ENCODE assay signal across 13 cellular contexts in genomic region chr7:47493971-47494370, GRCh38.
A peak's percentile ranks its signal among the peaks of the same experiment; 100 is the strongest.
DNase-seq lines count a peak whose midpoint lies in the region; ATAC-seq, FAIRE-seq and TF ChIP-seq lines count a peak whose summit lies in the region.
"Had no signal": no experiment of that assay in that cellular context is flagged by ENCODE, and none has a peak within 500 bp of the region (broad histone marks: within the 10 kb centered on the region; RNA-seq: fewer than 3 reads in every experiment).

No MANE protein-coding gene starts in this region.

- no peak overlapping the region for H2AFZ ChIP-seq in astrocyte (ENCODE audit: low read depth, low read length)

- in situ Hi-C loops in ACHN (cut with HindIII; ENCODE audit: low pct_ligation_motif_present, low pct_unique_long_range_greater_than_20kb, low sequenced_read_pairs): no loop called here

- H3K36me3 Mint-ChIP-seq in astrocyte (ENCODE audit: low read depth, unreplicated experiment): peaks cover 26% of the 10 kb centered on the region

- TF ChIP-seq EP300 in suprapubic skin (IDR thresholded peaks at IDR 0.05): no peak

- peak overlapping the region; percentile 35 for H3K27ac Mint-ChIP-seq in astrocyte (ENCODE audit: unreplicated experiment)
- H3K27ac Mint-ChIP-seq: activated CD4-positive, alpha-beta T cell treated with anti-CD3 and anti-CD28 coated beads for 36 hours had no signal

- H3K27me3 ChIP-seq in MG63: no peaks in the 10 kb centered on the region
- no peaks in the 10 kb centered on the region for H3K27me3 ChIP-seq in astrocyte (ENCODE audit: insufficient read depth, low read length)
- no peaks in the 10 kb centered on the region for H3K27me3 ChIP-seq in lower lobe of right lung (ENCODE audit: low read depth)
- no peaks in the 10 kb centered on the region for H3K27me3 ChIP-seq in suprapubic skin
- H3K27me3 ChIP-seq: SJSA1 had no signal

- H3K4me1 ChIP-seq in astrocyte (ENCODE audit: insufficient read depth, low read length) (peaks cover 18% of the 10 kb centered on the region), lower lobe of right lung (peaks cover 57% of the 10 kb centered on the region), suprapubic skin (peaks cover 10% of the 10 kb centered on the region)

- TF ChIP-seq CTCF in astrocyte (IDR thresholded peaks at IDR 0.05; ENCODE audit: insufficient read depth, low read depth, low read length) (no peak), lower lobe of right lung (IDR thresholded peaks at IDR 0.05) (no peak), suprapubic skin (IDR thresholded peaks at IDR 0.05) (no peak)

- H3K27me3 Mint-ChIP-seq in astrocyte (ENCODE audit: low read depth, unreplicated experiment): no peaks in the 10 kb centered on the region
- H3K27me3 Mint-ChIP-seq: activated CD4-positive, alpha-beta T cell treated with anti-CD3 and anti-CD28 coated beads for 36 hours had no signal

- H3K79me2 ChIP-seq in astrocyte (ENCODE audit: insufficient read depth, low read length): peaks cover 81% of the 10 kb centered on the region

- H3K27ac ChIP-seq in astrocyte (ENCODE audit: low read depth, low read length): no peak overlapping the region
- H3K27ac ChIP-seq in lower lobe of right lung: peak overlapping the region; percentile 66
- no peak overlapping the region for H3K27ac ChIP-seq in suprapubic skin
- H3K27ac ChIP-seq: SJSA1 had no signal

- H3K9me3 ChIP-seq in MG63 (no peaks in the 10 kb centered on the region), astrocyte (ENCODE audit: insufficient read depth, low read depth, low read length) (no peaks in the 10 kb centered on the region), lower lobe of right lung (no peaks in the 10 kb centered on the region), suprapubic skin (no peaks in the 10 kb centered on the region)
- H3K9me3 ChIP-seq: SJSA1 had no signal

- H3K4me3 ChIP-seq in MG63 (no peak overlapping the region), astrocyte (ENCODE audit: insufficient read depth, low read depth, low read length) (no peak overlapping the region), lower lobe of right lung (no peak overlapping the region), suprapubic skin (peak overlapping the region; percentile 26)
- H3K4me3 ChIP-seq: SJSA1 had no signal

- peaks cover 41% of the 10 kb centered on the region for H4K20me1 ChIP-seq in astrocyte (ENCODE audit: insufficient read depth, low read length)

- intact Hi-C loops in lower lobe of right lung (cut with DNase I): no loop called here

- ATAC-seq in lower lobe of right lung: peak; percentile 20 to 47
- ATAC-seq: activated CD4-positive, alpha-beta T cell treated with anti-CD3 and anti-CD28 coated beads for 36 hours; left lobe of liver had no signal

- DNase-seq in MG63 (peak; percentile 12), astrocyte (ENCODE audit: low read depth) (peak; percentile 36), lower lobe of right lung (no peak), suprapubic skin (ENCODE audit: low spot score in 2 of 2) (no peak), NCI-H69 (lab: John Stamatoyannopoulos, UW) (no peak), ACHN (no peak), NCI-H2107 treated with DMSO at 0.1 percent for 48 hours (lab: John Stamatoyannopoulos, UW; ENCODE audit: unreplicated experiment) (no peak)
- DNase-seq: activated CD4-positive, alpha-beta T cell treated with anti-CD3 and anti-CD28 coated beads for 36 hours; activated gamma-delta T cell; NCI-H2227 treated with DMSO at 0.1 percent for 48 hours had no signal

- peak overlapping the region; percentile 24 for H3K9ac ChIP-seq in astrocyte (ENCODE audit: low read length)

- no peak overlapping the region for H3K4me3 Mint-ChIP-seq in astrocyte (ENCODE audit: unreplicated experiment)
- H3K4me3 Mint-ChIP-seq: activated CD4-positive, alpha-beta T cell treated with anti-CD3 and anti-CD28 coated beads for 36 hours had no signal

- FAIRE-seq in astrocyte (lab: Jason Lieb, UNC): peak; percentile 41
- FAIRE-seq: colon had no signal

- no peaks in the 10 kb centered on the region for H3K9me3 Mint-ChIP-seq in astrocyte (ENCODE audit: unreplicated experiment)

- H3K4me1 Mint-ChIP-seq in astrocyte (ENCODE audit: low read depth, unreplicated experiment): peaks cover 53% of the 10 kb centered on the region

- WGBS in suprapubic skin: 65% methylated on average over 3 of the region's 3 CpGs

- peak overlapping the region; percentile 72 for H3K4me2 ChIP-seq in astrocyte (ENCODE audit: low read length)

- TF ChIP-seq POLR2A in suprapubic skin (IDR thresholded peaks at IDR 0.05): no peak

- H3K36me3 ChIP-seq in MG63 (no peaks in the 10 kb centered on the region; the same call in 1 of the 2 replicates), astrocyte (ENCODE audit: insufficient read depth, low read length) (peaks cover 2% of the 10 kb centered on the region), lower lobe of right lung (no peaks in the 10 kb centered on the region), suprapubic skin (no peaks in the 10 kb centered on the region)

Comparison
In these comparisons a context has a peak if more than half of its experiments do, and no peak if none do; other contexts are left out.
1. DNase-seq: peak in MG63 (single experiment) and astrocyte (single experiment); none in lower lobe of right lung (single experiment), suprapubic skin (0 of 2), NCI-H69 (single experiment), ACHN (single experiment) and NCI-H2107 treated with DMSO at 0.1 percent for 48 hours (single experiment).